26 cellular contexts compared by ENCODE assay signal in the genomic region with DNA sequence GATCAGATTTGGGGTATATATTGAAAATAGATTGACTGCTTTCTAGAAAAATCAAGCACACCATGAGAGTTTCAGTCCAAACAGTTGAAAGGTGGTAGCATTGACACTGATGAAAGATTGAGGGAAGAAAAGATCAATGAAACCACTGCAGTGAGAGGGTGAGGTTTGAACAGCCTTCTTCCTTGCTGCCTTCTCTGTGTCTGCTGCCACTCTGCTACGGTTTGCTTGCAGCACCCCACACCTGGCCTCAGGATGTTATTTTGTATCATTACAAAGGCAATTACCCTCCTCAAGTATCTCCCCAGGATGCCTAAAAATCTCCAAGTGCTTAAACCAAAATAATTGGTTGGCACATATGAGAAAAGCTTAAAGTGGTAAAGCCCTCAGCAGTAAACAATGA.
"Had no signal": no experiment of that assay in that cellular context is flagged by ENCODE, and none has a peak within 500 bp of the region (broad histone marks: within the 10 kb centered on the region; RNA-seq: fewer than 3 reads in every experiment).

No MANE protein-coding gene starts in this region.

- DNase-seq: activated B cell treated with CpG ODN at 0.5 μM for 24 hours; activated effector memory CD4-positive, alpha-beta T cell treated with Interleukin-2 at 50 U/mL for 16 hours; activated naive CD4-positive, alpha-beta T cell treated with Interleukin-2 at 50 U/mL for 16 hours; activated T-cell treated with anti-CD3 and anti-CD28 coated beads for 4 hours; caudate nucleus; cortex of kidney; endodermal cell; foreskin fibroblast; heart left ventricle; left lung; lower lobe of right lung; mesenchymal stem cell; naive thymus-derived CD8-positive, alpha-beta T cell; occipital lobe; psoas muscle; sigmoid colon; small intestine; stimulated activated CD4-positive, alpha-beta T cell treated with anti-CD3 and anti-CD28 coated beads, Interleukin-4, amount 100 ng/mL, for 24 hours; stomach; T-helper 2 cell; tibial artery; upper lobe of right lung had no signal

- H3K4me1 Mint-ChIP-seq: activated B cell treated with CpG ODN at 0.5 μM for 24 hours; stimulated activated effector memory CD8-positive, alpha-beta T cell treated with anti-CD3 and anti-CD28 coated beads, Interleukin-12 subunit alpha, Interleukin-12 subunit beta, amount 100 ng/mL, for 72 hours had no signal

- H3K27me3 Mint-ChIP-seq: activated B cell treated with CpG ODN at 0.5 μM for 24 hours had no signal

- H3K4me3 Mint-ChIP-seq: activated B cell treated with CpG ODN at 0.5 μM for 24 hours; activated naive CD8-positive, alpha-beta T cell; endodermal cell; naive thymus-derived CD8-positive, alpha-beta T cell; neural crest cell; stimulated activated effector memory CD8-positive, alpha-beta T cell treated with anti-CD3 and anti-CD28 coated beads, Interleukin-12 subunit alpha, Interleukin-12 subunit beta, amount 100 ng/mL, for 72 hours had no signal

- ATAC-seq: esophagus mucosa; heart left ventricle; left lung; lower lobe of right lung; naive thymus-derived CD8-positive, alpha-beta T cell; psoas muscle; stimulated activated effector memory CD8-positive, alpha-beta T cell treated with anti-CD3 and anti-CD28 coated beads, Interleukin-12 subunit alpha, Interleukin-12 subunit beta, amount 100 ng/mL, for 72 hours; upper lobe of right lung had no signal

- H3K9me3 Mint-ChIP-seq: activated B cell treated with CpG ODN at 0.5 μM for 24 hours, endodermal cell, neural crest cell had no signal

- H3K36me3 Mint-ChIP-seq: activated naive CD8-positive, alpha-beta T cell; naive thymus-derived CD8-positive, alpha-beta T cell; stimulated activated effector memory CD8-positive, alpha-beta T cell treated with anti-CD3 and anti-CD28 coated beads, Interleukin-12 subunit alpha, Interleukin-12 subunit beta, amount 100 ng/mL, for 72 hours had no signal

- H3K27ac Mint-ChIP-seq: activated B cell treated with CpG ODN at 0.5 μM for 24 hours; activated naive CD8-positive, alpha-beta T cell; endodermal cell; naive thymus-derived CD8-positive, alpha-beta T cell; stimulated activated effector memory CD8-positive, alpha-beta T cell treated with anti-CD3 and anti-CD28 coated beads, Interleukin-12 subunit alpha, Interleukin-12 subunit beta, amount 100 ng/mL, for 72 hours had no signal
